Comparison of ENCODE assay signal across 8 cellular contexts in genomic region chr2:118088051-118089014, GRCh38. TPM values are rescaled to one million over a fixed set of nuclear protein-coding genes. Genes with fewer than 3 reads are reported as not detected.
DNase-seq lines count a peak whose midpoint lies in the region; ATAC-seq, FAIRE-seq and TF ChIP-seq lines count a peak whose summit lies in the region.

Gene INSIG2 (plus strand): TSS chr2:118088471. CDS start chr2:118096557, 8,086 bp downstream.

- H3K4me3 ChIP-seq in WERI-Rb-1 (ENCODE audit: low read depth, low read length) = peak within 1 kb of the TSS; percentile 47
- H3K4me3 ChIP-seq in bronchial epithelial cell (ENCODE audit: low read depth, low read length) = peak within 1 kb of the TSS; percentile 90
- H3K4me3 ChIP-seq in spleen = peak within 1 kb of the TSS; percentile 68 to 90 (median 77)

- intact Hi-C loops in spleen (cut with DNase I; ENCODE audit: low total_unique reads) = loop anchor here (5.0 kb wide), 1 partner anchor 99 kb away; no protein-coding TSS in a partner anchor

- TF ChIP-seq POLR2A in spleen (IDR thresholded peaks at IDR 0.05) = no peak

- TF ChIP-seq CTCF in WERI-Rb-1 (IDR thresholded peaks at IDR 0.05; ENCODE audit: low read depth, low read length) (no peak), bronchial epithelial cell (IDR thresholded peaks at IDR 0.05; ENCODE audit: insufficient read depth, low read length, severe bottlenecking) (peak; percentile 30), spleen (IDR thresholded peaks at IDR 0.05 in 8 of 11, conservative IDR thresholded peaks at IDR 0.05 in 3 of 11) (peak in 3 of 11 experiments; percentile 16 to 48 (median 20))

- H3K27me3 Mint-ChIP-seq in immature natural killer cell (ENCODE audit: low read depth in 3 of 3) = peaks cover 4 to 6% (median 4%) of the 10 kb centered on the region in 3 donors

- H3K9me3 ChIP-seq in WERI-Rb-1 (ENCODE audit: severe bottlenecking) (no peaks in the 10 kb centered on the region), spleen (no peaks in the 10 kb centered on the region)

- H3K36me3 ChIP-seq in WERI-Rb-1 (no peaks in the 10 kb centered on the region), bronchial epithelial cell (ENCODE audit: control insufficient read depth, insufficient read depth, low read length) (no peaks in the 10 kb centered on the region), spleen (no peaks in the 10 kb centered on the region)

- no peaks in the 10 kb centered on the region for H3K36me3 Mint-ChIP-seq in immature natural killer cell

- H3K4me1 Mint-ChIP-seq in immature natural killer cell = peaks cover 31 to 47% of the 10 kb centered on the region in 2 donors

- 0 to 1% (median 1%) methylated on average over 56 to 63 of the region's 63 CpGs for WGBS in spleen, 5 donors

- H3K27ac ChIP-seq in WERI-Rb-1 (peak within 1 kb of the TSS; percentile 39; the same call in 1 of the 2 replicates), spleen (peak within 1 kb of the TSS; percentile 65 to 89 (median 86))

- H3K4me3 Mint-ChIP-seq in immature natural killer cell = peak within 1 kb of the TSS; percentile 89 to 94 (median 92)

- H3K4me1 ChIP-seq in spleen = peaks cover 3 to 51% (median 36%) of the 10 kb centered on the region in 6 donors

- H3K27ac Mint-ChIP-seq in immature natural killer cell = peak within 1 kb of the TSS; percentile 82 to 93 (median 90)

- no peaks in the 10 kb centered on the region for H3K9me3 Mint-ChIP-seq in immature natural killer cell

- H3K27me3 ChIP-seq in WERI-Rb-1 (ENCODE audit: insufficient read depth, low read depth, severe bottlenecking) (peaks cover 27% of the 10 kb centered on the region), bronchial epithelial cell (ENCODE audit: control insufficient read depth, insufficient read depth, low read length) (no peaks in the 10 kb centered on the region), spleen (replicated peaks in 1 of 7) (no peaks in the 10 kb centered on the region)

- ATAC-seq in GM18873 (IDR thresholded peaks at IDR 0.05; ENCODE audit: low FRiP score, unreplicated experiment) (peak; percentile 98), HG03139 (IDR thresholded peaks at IDR 0.05; ENCODE audit: unreplicated experiment) (peak; percentile 97)

- peak; percentile 97 for DNase-seq in AG08395 (ENCODE audit: low spot score)
- peak; percentile 98 for DNase-seq in NCI-H2227 (lab: John Stamatoyannopoulos, UW; ENCODE audit: unreplicated experiment)
- DNase-seq in WERI-Rb-1 = peak; percentile 97
- DNase-seq in bronchial epithelial cell (ENCODE audit: low read depth) = peak; percentile 98
- peak; percentile 92 to 93 (median 92) for DNase-seq in immature natural killer cell
- DNase-seq in spleen = peak; percentile 98

- FAIRE-seq in bronchial epithelial cell (lab: Jason Lieb, UNC) = peak; percentile 55

RNA-seq across cellular contexts. Expression of gene INSIG2, which starts in this region (rescaled TPM):
- total RNA-seq in bronchial epithelial cell (10.5 and 20.4 TPM in 2 replicates), spleen (10 to 100 TPM; 23.9 to 42.7 (median 33.7) TPM)
- polyA plus RNA-seq in immature natural killer cell (10 to 100 TPM; 15.9 to 19.8 (median 19.1) TPM), spleen (10 to 100 TPM; 11.5 to 15.4 (median 12.3) TPM)

Comparison
In these comparisons a context has a peak if more than half of its experiments do, and no peak if none do; other contexts are left out.
1. Peak in every context shown above with its lines: DNase-seq, ATAC-seq, H3K4me3 ChIP-seq and H3K27ac ChIP-seq.